Comparison of ENCODE assay signal across 12 cellular contexts in the genomic region with DNA sequence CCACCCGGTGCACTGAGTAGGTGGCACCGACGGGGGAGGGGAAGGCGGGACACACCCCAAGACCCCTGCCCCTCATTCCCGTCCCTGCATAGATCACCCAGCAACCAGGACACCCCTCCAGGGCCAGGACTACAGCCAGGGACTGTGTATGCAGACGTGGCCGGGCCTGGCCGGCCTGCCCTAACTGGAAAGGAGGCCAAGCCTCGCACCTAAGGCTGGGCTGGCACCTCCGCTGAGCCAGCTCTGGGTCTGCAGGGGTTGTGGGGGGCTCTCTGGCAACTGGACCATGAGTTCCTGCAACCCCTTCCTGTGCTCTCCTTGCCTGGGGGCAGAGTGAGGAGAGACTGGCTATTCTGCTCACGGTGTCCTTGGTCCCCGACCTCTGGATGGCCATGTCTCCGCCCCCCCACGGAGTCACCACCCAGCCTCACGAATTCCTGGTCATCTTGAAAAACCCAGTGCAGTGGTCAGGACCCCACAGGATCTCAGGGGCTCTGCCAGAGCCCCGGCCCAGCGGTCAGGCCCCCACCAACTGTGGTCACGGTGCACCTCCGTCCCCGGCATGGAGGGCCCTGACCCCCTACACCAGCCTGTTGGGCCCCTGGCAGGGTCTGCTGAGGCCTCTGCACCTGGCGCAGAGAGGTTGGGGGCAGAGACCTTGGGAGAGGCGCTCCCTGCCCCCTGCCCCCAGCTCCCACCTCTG. TPM values are rescaled to one million over a fixed set of nuclear protein-coding genes. Genes with fewer than 3 reads are reported as not detected.
DNase-seq lines count a peak whose midpoint lies in the region; ATAC-seq, FAIRE-seq and TF ChIP-seq lines count a peak whose summit lies in the region.
"Had no signal": no experiment of that assay in that cellular context is flagged by ENCODE, and none has a peak within 500 bp of the region (broad histone marks: within the 10 kb centered on the region; RNA-seq: fewer than 3 reads in every experiment).

No MANE protein-coding gene starts in this region.

- H3K9ac ChIP-seq in BLaER1 (no peak overlapping the region), K562 (ENCODE audit: insufficient read depth in 1 of 2, low read depth in 2 of 2, low read length in 2 of 2) (peak overlapping the region in 1 of 2 experiments; percentile 70; a peak in 2 of 4 replicates)

- H3K4me2 ChIP-seq in BLaER1 (peak overlapping the region; percentile 85), GM23338 (peak overlapping the region; percentile 80), K562 (ENCODE audit: insufficient read depth, low read length) (peak overlapping the region; percentile 64; the same call in 1 of the 2 replicates)

- H3K36me3 Mint-ChIP-seq in GM23338 (ENCODE audit: low read depth) (no peaks in the 10 kb centered on the region), mesothelial cell of epicardium (no peaks in the 10 kb centered on the region)

- CTCF ChIA-PET in K562 (lab: Yijun Ruan, JAX; ENCODE audit: low intra/inter-chr PET ratio): no interaction called here

- TF ChIP-seq CTCF in GM23338 (conservative IDR thresholded peaks at IDR 0.05; ENCODE audit: low read depth in 2 of 2): no peak
- TF ChIP-seq CTCF in K562 (IDR thresholded peaks at IDR 0.05 in 2 of 3, conservative IDR thresholded peaks at IDR 0.05 in 1 of 3; ENCODE audit: insufficient read depth in 2 of 3, low read depth in 1 of 3, low read length in 3 of 3): no peak
- TF ChIP-seq CTCF in mesothelial cell of epicardium (IDR thresholded peaks at IDR 0.05; ENCODE audit: unreplicated experiment): no peak

- POLR2A ChIA-PET in K562 (lab: Yijun Ruan, JAX): interaction anchor here (0.9 to 5.9 kb wide), 2 partner anchors 14 to 16 kb away, joined by 3 to 61 read pairs; a partner anchor contains a TSS

- no peak for TF ChIP-seq POLR2A in K562 (conservative IDR thresholded peaks at IDR 0.05)

- in situ Hi-C loops in K562 (cut with MboI): no loop called here

- no peak overlapping the region for H3K27ac Mint-ChIP-seq in GM23338
- H3K27ac Mint-ChIP-seq in mesothelial cell of epicardium: no peak overlapping the region

- no peak overlapping the region for H3K27ac ChIP-seq in BLaER1
- no peak overlapping the region for H3K27ac ChIP-seq in GM23338 (ENCODE audit: low read depth)
- H3K27ac ChIP-seq in K562 (ENCODE audit: extremely low read depth, low read depth, low read length): no peak overlapping the region
- H3K27ac ChIP-seq: adrenal gland had no signal

- DNase-seq in GM23338 (ENCODE audit: low spot score): no peak
- no peak for DNase-seq in K562 (ENCODE audit: extremely low read depth in 1 of 4, low spot score in 3 of 4)
- no peak for DNase-seq in mesothelial cell of epicardium (ENCODE audit: low spot score in 2 of 2, unreplicated experiment in 2 of 2)
- no peak for DNase-seq in medulla oblongata (ENCODE audit: extremely low spot score)
- no peak for DNase-seq in activated CD4-positive, CD25-positive, alpha-beta regulatory T cell (lab: John Stamatoyannopoulos, UW)
- no peak for DNase-seq in OCI-M2 (lab: John Stamatoyannopoulos, UW; ENCODE audit: unreplicated experiment)
- DNase-seq: DMS79 treated with DMSO at 0.1 percent for 48 hours, NCI-H524 treated with DMSO at 0.1 percent for 48 hours, T1000 had no signal

- H3K4me1 ChIP-seq in BLaER1 (peaks cover 82% of the 10 kb centered on the region), GM23338 (ENCODE audit: insufficient read depth) (no peaks in the 10 kb centered on the region; the same call in 1 of the 2 replicates), K562 (replicated peaks in 1 of 2; ENCODE audit: control insufficient read depth in 2 of 2, insufficient read depth in 2 of 2, low read length in 2 of 2) (peaks cover 20 to 92% of the 10 kb centered on the region in 2 experiments; a peak in 4 of 5 replicates)

- H3K36me3 ChIP-seq in BLaER1 (no peaks in the 10 kb centered on the region), GM23338 (ENCODE audit: insufficient read depth) (no peaks in the 10 kb centered on the region), K562 (ENCODE audit: control insufficient read depth, insufficient read depth, low read length) (no peaks in the 10 kb centered on the region)
- H3K36me3 ChIP-seq: adrenal gland had no signal

- H2AFZ ChIP-seq in GM23338 (peak overlapping the region; percentile 86; the same call in 1 of the 2 replicates), K562 (ENCODE audit: low read depth, low read length) (no peak overlapping the region)

- H3K9me2 ChIP-seq in GM23338 (ENCODE audit: insufficient read depth): no peaks in the 10 kb centered on the region

- intact Hi-C loops in K562 (cut with micrococcal nuclease): no loop called here

- FAIRE-seq in K562 (lab: Jason Lieb, UNC): no peak

- 74% methylated on average over 17 of the region's 22 CpGs for WGBS in K562 (ENCODE audit: insufficient coverage, low coverage, missing lambda C conversion rate)

- H3K4me1 Mint-ChIP-seq in GM23338 (peaks cover 11% of the 10 kb centered on the region; the same call in 2 of the 3 replicates), mesothelial cell of epicardium (peaks cover 7% of the 10 kb centered on the region)

- H3K9me3 ChIP-seq in BLaER1: no peaks in the 10 kb centered on the region
- H3K9me3 ChIP-seq in K562 (replicated peaks; ENCODE audit: control insufficient read depth, insufficient read depth, low read depth, low read length): no peaks in the 10 kb centered on the region
- H3K9me3 ChIP-seq: adrenal gland had no signal

- H3K27me3 ChIP-seq in BLaER1 (peaks cover 48% of the 10 kb centered on the region), GM23338 (ENCODE audit: insufficient read depth) (peaks cover 34% of the 10 kb centered on the region), K562 (ENCODE audit: control insufficient read depth in 2 of 2, insufficient read depth in 2 of 2, low read length in 2 of 2) (no peaks in the 10 kb centered on the region)
- H3K27me3 ChIP-seq: adrenal gland had no signal

- H3K27me3 Mint-ChIP-seq in GM23338 (ENCODE audit: insufficient read depth, low read depth, poor library complexity) (peaks cover 48% of the 10 kb centered on the region), mesothelial cell of epicardium (ENCODE audit: low read depth) (peaks cover 60% of the 10 kb centered on the region)

- no peaks in the 10 kb centered on the region for H3K9me1 ChIP-seq in K562 (ENCODE audit: control insufficient read depth, insufficient read depth, low read length)

- H3F3A ChIP-seq in GM23338 (replicated peaks; ENCODE audit: low read depth): peaks cover 5% of the 10 kb centered on the region; the same call in 1 of the 2 replicates

- H3K4me3 Mint-ChIP-seq in GM23338 (peak overlapping the region; percentile 64), mesothelial cell of epicardium (peak overlapping the region; percentile 60)

- no TSS peak for BruUV-seq in K562 (replicated peaks; lab: Mats Ljungman, UMichigan)

- H3K79me2 ChIP-seq in GM23338 (replicated peaks; ENCODE audit: insufficient read depth): no peaks in the 10 kb centered on the region
- H3K79me2 ChIP-seq in K562 (ENCODE audit: control insufficient read depth, insufficient read depth, low read length): no peaks in the 10 kb centered on the region; the same call in 2 of the 3 replicates

- TF ChIP-seq EP300 in K562 (IDR thresholded peaks at IDR 0.05; ENCODE audit: low read length): no peak

- ATAC-seq in GM23338 (no peak), K562 (no peak), GM21515 (IDR thresholded peaks at IDR 0.05; ENCODE audit: unreplicated experiment) (no peak)

- H3K4me3 ChIP-seq in BLaER1 (peak overlapping the region; percentile 71; the same call in 1 of the 2 replicates), GM23338 (peak overlapping the region; percentile 64; the same call in 1 of the 2 replicates), K562 (no peak overlapping the region; the same call in 1 of the 2 replicates)

- H4K20me1 ChIP-seq in BLaER1 (peaks cover 21% of the 10 kb centered on the region), GM23338 (replicated peaks; ENCODE audit: insufficient read depth) (no peaks in the 10 kb centered on the region), K562 (replicated peaks; ENCODE audit: control insufficient read depth, insufficient read depth, low read length) (no peaks in the 10 kb centered on the region; the same call in 1 of the 2 replicates)

- TF ChIP-seq RAD21 in K562 (CRISPR knock-in tag; conservative IDR thresholded peaks at IDR 0.05 in 1 of 2, IDR thresholded peaks at IDR 0.05 in 1 of 2): no peak

- H3K9me3 Mint-ChIP-seq in GM23338: no peaks in the 10 kb centered on the region
- H3K9me3 Mint-ChIP-seq in mesothelial cell of epicardium: no peaks in the 10 kb centered on the region

RNA-seq across cellular contexts. Expression of a gene that starts 1.1 kb away (rescaled TPM):
- total RNA-seq in GM23338 (2014; rRNA removed; shearing (Covaris generic)): 11.1 and 15.1 TPM in 2 replicates
- polyA plus RNA-seq in GM23338 (2016; fragmentation: Nextera tagmentation; extraction: Ambion mirVana): 7.7 and 8.6 TPM in 2 replicates
- 0.83 and 3.0 TPM in 2 replicates for total RNA-seq in K562 (2011; cell fraction: chromatin; rRNA removed; ENCODE audit: low replicate concordance)
- 3.7 and 4.7 TPM in 2 replicates for total RNA-seq in K562 (2011; cell fraction: nucleolus; rRNA removed)
- 2.1 and 4.0 TPM in 2 replicates for total RNA-seq in K562 (2011; cell fraction: nucleoplasm; rRNA removed)
- 2.2 and 3.1 TPM in 2 replicates for total RNA-seq in K562 (2014; rRNA removed)
- 0.29 TPM in 1 of 2 replicates, not detected in the other for total RNA-seq in K562 (2014; rRNA removed; fragmentation: Illumina TruSeq; extraction: Trizol)
- total RNA-seq in K562 (2015; rRNA removed; fragmentation: Illumina TruSeq; extraction: Trizol): 2.9 and 3.8 TPM in 2 replicates
- total RNA-seq in K562 (2021): 6.3 and 7.7 TPM in 2 replicates
- 1.4 and 2.3 TPM in 2 replicates for polyA plus RNA-seq in K562 (2011; rRNA removed)
- polyA plus RNA-seq in K562 (2011; cell fraction: cytosol; rRNA removed): 4.3 and 18.6 TPM in 2 replicates
- polyA plus RNA-seq in K562 (2011; cell fraction: nucleus; rRNA removed): 2.5 and 5.4 TPM in 2 replicates
- polyA plus RNA-seq in K562 (2012): 6.7 and 7.8 TPM in 2 replicates
- 1.6 and 4.4 TPM in 2 replicates for polyA plus RNA-seq in K562 (2014; fragmentation: Illumina TruSeq; extraction: Trizol)
- polyA plus RNA-seq in K562 (2014; fragmentation: Nextera tagmentation; extraction: Ambion mirVana): under 1 TPM; 0.08 to 0.11 TPM
- polyA plus RNA-seq in K562 (2014; rRNA removed): 3.2 and 5.5 TPM in 2 replicates
- 0.45 and 1.0 TPM in 2 replicates for polyA minus RNA-seq in K562 (2011; rRNA and poly(A)+ RNA removed)
- 7.0 and 9.5 TPM in 2 replicates for polyA minus RNA-seq in K562 (2011; cell fraction: cytosol; rRNA and poly(A)+ RNA removed)
- polyA minus RNA-seq in K562 (2011; cell fraction: nucleus; rRNA and poly(A)+ RNA removed): 2.7 and 3.0 TPM in 2 replicates
- total RNA-seq in mesothelial cell of epicardium: 5.4 to 6.2 TPM (median 5.4 TPM) in 3 replicates

RNA-seq across cellular contexts. Expression of a gene that starts 14.3 kb away (rescaled TPM):
- total RNA-seq in GM23338 (2014; rRNA removed; shearing (Covaris generic)): 57.3 and 82.6 TPM in 2 replicates
- 104 and 120 TPM in 2 replicates for polyA plus RNA-seq in GM23338 (2016; fragmentation: Nextera tagmentation; extraction: Ambion mirVana)
- total RNA-seq in K562 (2011; cell fraction: chromatin; rRNA removed; ENCODE audit: low replicate concordance): 59.7 and 195 TPM in 2 replicates
- 141 and 146 TPM in 2 replicates for total RNA-seq in K562 (2011; cell fraction: nucleolus; rRNA removed)
- 57.8 and 65.2 TPM in 2 replicates for total RNA-seq in K562 (2011; cell fraction: nucleoplasm; rRNA removed)
- total RNA-seq in K562 (2014; rRNA removed): 13.1 and 18.6 TPM in 2 replicates
- 0.48 and 0.62 TPM in 2 replicates for total RNA-seq in K562 (2014; rRNA removed; fragmentation: Illumina TruSeq; extraction: Trizol)
- 3.1 and 4.9 TPM in 2 replicates for total RNA-seq in K562 (2015; rRNA removed; fragmentation: Illumina TruSeq; extraction: Trizol)
- total RNA-seq in K562 (2021): 17.0 and 17.2 TPM in 2 replicates
- 6.6 and 10.1 TPM in 2 replicates for polyA plus RNA-seq in K562 (2011; rRNA removed)
- 9.9 and 25.0 TPM in 2 replicates for polyA plus RNA-seq in K562 (2011; cell fraction: cytosol; rRNA removed)
- 105 and 181 TPM in 2 replicates for polyA plus RNA-seq in K562 (2011; cell fraction: nucleus; rRNA removed)
- polyA plus RNA-seq in K562 (2012): 16.8 and 55.2 TPM in 2 replicates
- 0.80 and 1.4 TPM in 2 replicates for polyA plus RNA-seq in K562 (2014; fragmentation: Illumina TruSeq; extraction: Trizol)
- under 1 TPM in 1 of 2 experiments, not detected in 1; 0.04 TPM for polyA plus RNA-seq in K562 (2014; fragmentation: Nextera tagmentation; extraction: Ambion mirVana)
- 12.0 and 16.8 TPM in 2 replicates for polyA plus RNA-seq in K562 (2014; rRNA removed)
- polyA minus RNA-seq in K562 (2011; rRNA and poly(A)+ RNA removed): 4.4 and 5.2 TPM in 2 replicates
- polyA minus RNA-seq in K562 (2011; cell fraction: cytosol; rRNA and poly(A)+ RNA removed): 7.8 and 14.8 TPM in 2 replicates
- polyA minus RNA-seq in K562 (2011; cell fraction: nucleus; rRNA and poly(A)+ RNA removed): 40.3 and 45.4 TPM in 2 replicates
- 110 to 117 TPM (median 112 TPM) in 3 replicates for total RNA-seq in mesothelial cell of epicardium

RNA-seq across cellular contexts. Expression of a gene that starts 26.3 kb away (rescaled TPM):
- 148 and 163 TPM in 2 replicates for total RNA-seq in GM23338 (2014; rRNA removed; shearing (Covaris generic))
- polyA plus RNA-seq in GM23338 (2016; fragmentation: Nextera tagmentation; extraction: Ambion mirVana): 244 and 248 TPM in 2 replicates
- 158 and 318 TPM in 2 replicates for total RNA-seq in K562 (2011; cell fraction: chromatin; rRNA removed; ENCODE audit: low replicate concordance)
- 177 TPM in 2 replicates for total RNA-seq in K562 (2011; cell fraction: nucleolus; rRNA removed)
- total RNA-seq in K562 (2011; cell fraction: nucleoplasm; rRNA removed): 165 and 176 TPM in 2 replicates
- 157 and 175 TPM in 2 replicates for total RNA-seq in K562 (2014; rRNA removed)
- 75.3 and 77.6 TPM in 2 replicates for total RNA-seq in K562 (2014; rRNA removed; fragmentation: Illumina TruSeq; extraction: Trizol)
- 79.3 and 80.4 TPM in 2 replicates for total RNA-seq in K562 (2015; rRNA removed; fragmentation: Illumina TruSeq; extraction: Trizol)
- total RNA-seq in K562 (2021): 185 and 187 TPM in 2 replicates
- polyA plus RNA-seq in K562 (2011; rRNA removed): 77.5 and 94.6 TPM in 2 replicates
- 108 and 136 TPM in 2 replicates for polyA plus RNA-seq in K562 (2011; cell fraction: cytosol; rRNA removed)
- polyA plus RNA-seq in K562 (2011; cell fraction: nucleus; rRNA removed): 118 and 152 TPM in 2 replicates
- 185 and 187 TPM in 2 replicates for polyA plus RNA-seq in K562 (2012)
- polyA plus RNA-seq in K562 (2014; fragmentation: Illumina TruSeq; extraction: Trizol): 184 and 187 TPM in 2 replicates
- polyA plus RNA-seq in K562 (2014; fragmentation: Nextera tagmentation; extraction: Ambion mirVana): 10 to 100 TPM; 70.8 to 90.8 TPM
- polyA plus RNA-seq in K562 (2014; rRNA removed): 201 and 217 TPM in 2 replicates
- polyA minus RNA-seq in K562 (2011; rRNA and poly(A)+ RNA removed): 79.6 and 115 TPM in 2 replicates
- 73.7 and 101 TPM in 2 replicates for polyA minus RNA-seq in K562 (2011; cell fraction: cytosol; rRNA and poly(A)+ RNA removed)
- 42.8 and 44.6 TPM in 2 replicates for polyA minus RNA-seq in K562 (2011; cell fraction: nucleus; rRNA and poly(A)+ RNA removed)
- 97.2 to 98.8 TPM (median 97.4 TPM) in 3 replicates for total RNA-seq in mesothelial cell of epicardium

RNA-seq across cellular contexts. Expression of a gene that starts 31.0 kb away (rescaled TPM):
- total RNA-seq in GM23338 (2014; rRNA removed; shearing (Covaris generic)): 12.5 and 15.8 TPM in 2 replicates
- polyA plus RNA-seq in GM23338 (2016; fragmentation: Nextera tagmentation; extraction: Ambion mirVana) (15.0 and 16.2 TPM in 2 replicates), K562 (2011; rRNA removed) (0.30 and 0.45 TPM in 2 replicates), K562 (2014; fragmentation: Illumina TruSeq; extraction: Trizol) (not detected in 2 replicates), K562 (2014; fragmentation: Nextera tagmentation; extraction: Ambion mirVana) (not detected), K562 (2014; rRNA removed) (0.28 and 0.80 TPM in 2 replicates)
- total RNA-seq in K562 (2011; cell fraction: chromatin; rRNA removed; ENCODE audit: low replicate concordance): 1.7 and 4.4 TPM in 2 replicates
- total RNA-seq in K562 (2011; cell fraction: nucleolus; rRNA removed): 4.9 and 5.5 TPM in 2 replicates
- total RNA-seq in K562 (2011; cell fraction: nucleoplasm; rRNA removed): 1.3 and 2.1 TPM in 2 replicates
- total RNA-seq in K562 (2014; rRNA removed) (0.65 and 1.2 TPM in 2 replicates), K562 (2014; rRNA removed; fragmentation: Illumina TruSeq; extraction: Trizol) (not detected in 2 replicates), K562 (2015; rRNA removed; fragmentation: Illumina TruSeq; extraction: Trizol) (not detected in 2 replicates), K562 (2021) (0.38 and 1.3 TPM in 2 replicates), mesothelial cell of epicardium (63.8 to 70.3 TPM (median 65.4 TPM) in 3 replicates)
- 0.27 and 1.3 TPM in 2 replicates for polyA plus RNA-seq in K562 (2011; cell fraction: cytosol; rRNA removed)
- 2.7 and 9.6 TPM in 2 replicates for polyA plus RNA-seq in K562 (2011; cell fraction: nucleus; rRNA removed)
- polyA plus RNA-seq in K562 (2012): 0.83 and 2.5 TPM in 2 replicates
- polyA minus RNA-seq in K562 (2011; rRNA and poly(A)+ RNA removed): not detected in 2 replicates
- not detected in 2 replicates for polyA minus RNA-seq in K562 (2011; cell fraction: cytosol; rRNA and poly(A)+ RNA removed)
- 0.44 and 2.0 TPM in 2 replicates for polyA minus RNA-seq in K562 (2011; cell fraction: nucleus; rRNA and poly(A)+ RNA removed)

RNA-seq across cellular contexts. Expression of a gene that starts 57.8 kb away (rescaled TPM):
- total RNA-seq in GM23338 (2014; rRNA removed; shearing (Covaris generic)): 19.8 and 22.4 TPM in 2 replicates
- polyA plus RNA-seq in GM23338 (2016; fragmentation: Nextera tagmentation; extraction: Ambion mirVana): 76.7 and 82.1 TPM in 2 replicates
- 24.3 and 27.2 TPM in 2 replicates for total RNA-seq in K562 (2011; cell fraction: chromatin; rRNA removed; ENCODE audit: low replicate concordance)
- 12.2 and 15.8 TPM in 2 replicates for total RNA-seq in K562 (2011; cell fraction: nucleolus; rRNA removed)
- total RNA-seq in K562 (2011; cell fraction: nucleoplasm; rRNA removed): 12.0 TPM in 2 replicates
- 28.3 and 29.8 TPM in 2 replicates for total RNA-seq in K562 (2014; rRNA removed)
- 13.3 and 18.5 TPM in 2 replicates for total RNA-seq in K562 (2014; rRNA removed; fragmentation: Illumina TruSeq; extraction: Trizol)
- 18.6 and 19.5 TPM in 2 replicates for total RNA-seq in K562 (2015; rRNA removed; fragmentation: Illumina TruSeq; extraction: Trizol)
- total RNA-seq in K562 (2021): 27.7 and 34.7 TPM in 2 replicates
- 6.2 and 6.5 TPM in 2 replicates for polyA plus RNA-seq in K562 (2011; rRNA removed)
- 6.4 and 10.3 TPM in 2 replicates for polyA plus RNA-seq in K562 (2011; cell fraction: cytosol; rRNA removed)
- 28.0 and 40.4 TPM in 2 replicates for polyA plus RNA-seq in K562 (2011; cell fraction: nucleus; rRNA removed)
- 42.4 and 48.6 TPM in 2 replicates for polyA plus RNA-seq in K562 (2012)
- 50.8 and 52.2 TPM in 2 replicates for polyA plus RNA-seq in K562 (2014; fragmentation: Illumina TruSeq; extraction: Trizol)
- polyA plus RNA-seq in K562 (2014; fragmentation: Nextera tagmentation; extraction: Ambion mirVana): 1 to 10 TPM; 2.8 to 3.1 TPM
- polyA plus RNA-seq in K562 (2014; rRNA removed): 33.1 and 42.2 TPM in 2 replicates
- 2.8 and 3.3 TPM in 2 replicates for polyA minus RNA-seq in K562 (2011; rRNA and poly(A)+ RNA removed)
- 5.3 and 6.9 TPM in 2 replicates for polyA minus RNA-seq in K562 (2011; cell fraction: cytosol; rRNA and poly(A)+ RNA removed)
- polyA minus RNA-seq in K562 (2011; cell fraction: nucleus; rRNA and poly(A)+ RNA removed): 3.8 and 5.3 TPM in 2 replicates
- 25.2 to 27.2 TPM (median 26.6 TPM) in 3 replicates for total RNA-seq in mesothelial cell of epicardium
